In the genomic region with DNA sequence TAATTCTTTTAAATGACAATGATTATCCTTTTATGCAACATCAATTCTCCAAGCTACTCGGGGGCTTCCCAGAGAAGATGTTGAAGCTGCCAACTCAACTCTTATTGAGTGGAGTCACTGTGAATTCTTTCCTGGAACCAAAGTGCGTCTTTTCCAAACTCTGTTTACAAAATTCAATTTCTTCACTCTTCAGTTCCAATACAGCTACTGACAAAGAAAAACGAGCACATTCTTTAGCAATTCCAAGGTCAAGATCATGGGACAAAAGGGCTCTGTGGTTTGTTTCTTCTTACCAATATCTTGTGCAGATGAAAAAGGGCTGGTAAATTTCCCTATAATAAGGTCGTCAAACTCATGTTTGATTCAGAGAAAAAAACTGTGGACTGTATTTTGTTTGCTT, we compare ENCODE assay signal across 23 cellular contexts.
A peak's percentile ranks its signal among the peaks of the same experiment; 100 is the strongest.
DNase-seq lines count a peak whose midpoint lies in the region; ATAC-seq and TF ChIP-seq lines count a peak whose summit lies in the region.
"Had no signal": no experiment of that assay in that cellular context is flagged by ENCODE, and none has a peak within 500 bp of the region (broad histone marks: within the 10 kb centered on the region; RNA-seq: fewer than 3 reads in every experiment).

No MANE protein-coding gene starts in this region.

- WGBS in lung, 2 donors = 54 to 76% methylated on average over 4 of the region's 4 CpGs
- WGBS in trophoblast cell (ENCODE audit: extremely low coverage, insufficient coverage, insufficient read length) = no CpG with 5 or more reads among the region's 4 CpGs

- H3K27ac ChIP-seq in lung (ENCODE audit: low read depth in 1 of 2, low read length in 1 of 2) = peak overlapping the region in 1 of 2 donors; percentile 80
- H3K27ac ChIP-seq in stomach smooth muscle (ENCODE audit: low read length) = peak overlapping the region; percentile 12
- H3K27ac ChIP-seq in trophoblast cell (ENCODE audit: low read depth, low read length) = no peak overlapping the region
- H3K27ac ChIP-seq: prostate gland, uterus had no signal

- no peak overlapping the region for H3K4me2 ChIP-seq in trophoblast cell (ENCODE audit: low read length)
- H3K4me2 ChIP-seq: SK-N-SH had no signal

- ATAC-seq in lung (ENCODE audit: insufficient read depth, low FRiP score) = peak; percentile 58
- ATAC-seq: activated CD8-positive, alpha-beta memory T cell treated with anti-CD3 and anti-CD28 coated beads, Interleukin-2, amount 10 ng/mL, durations not matched to agents 7 days and 5 days; activated T-helper 17 cell treated with anti-CD3 and anti-CD28 coated beads, Interleukin-2, amount 50 U/mL, for 72 hours; natural killer cell treated with Interleukin-12 subunit alpha and Interleukin-12 subunit beta and Interleukin-15 and Interleukin-18, amount 100 ng/mL, for 72 hours; Panc1; stimulated activated effector memory CD8-positive, alpha-beta T cell treated with anti-CD3 and anti-CD28 coated beads, Interleukin-12 subunit alpha, Interleukin-12 subunit beta, amount 100 ng/mL, for 72 hours had no signal

- no peaks in the 10 kb centered on the region for H3K9me3 ChIP-seq in adipocyte (ENCODE audit: control insufficient read depth, low read length)
- no peaks in the 10 kb centered on the region for H3K9me3 ChIP-seq in lung (ENCODE audit: control insufficient read depth in 2 of 2, insufficient read depth in 1 of 2, low read length in 1 of 2)
- no peaks in the 10 kb centered on the region for H3K9me3 ChIP-seq in stomach smooth muscle (ENCODE audit: control insufficient read depth in 2 of 2, low read length in 2 of 2)
- no peaks in the 10 kb centered on the region for H3K9me3 ChIP-seq in trophoblast cell (ENCODE audit: insufficient read depth, low read depth, low read length)
- H3K9me3 ChIP-seq: prostate gland, SK-N-SH, uterus had no signal

- no peaks in the 10 kb centered on the region for H3K27me3 ChIP-seq in adipocyte (replicated peaks; ENCODE audit: control insufficient read depth, insufficient read depth, low read length)
- H3K27me3 ChIP-seq in lung (ENCODE audit: control insufficient read depth, insufficient read depth) = no peaks in the 10 kb centered on the region
- H3K27me3 ChIP-seq in stomach smooth muscle (ENCODE audit: control insufficient read depth in 1 of 2, insufficient read depth in 2 of 2, low read length in 2 of 2) = no peaks in the 10 kb centered on the region
- no peaks in the 10 kb centered on the region for H3K27me3 ChIP-seq in trophoblast cell (ENCODE audit: insufficient read depth, low read length)
- H3K27me3 ChIP-seq in H7 (ENCODE audit: control insufficient read depth, insufficient read depth, low read length) = no peaks in the 10 kb centered on the region
- H3K27me3 ChIP-seq: uterus had no signal

- no peak overlapping the region for H2BK120ac ChIP-seq in trophoblast cell (ENCODE audit: insufficient read depth, low read length, poor library complexity)

- H3K9ac ChIP-seq in adipocyte (ENCODE audit: low read length) (peak overlapping the region; percentile 39), stomach smooth muscle (ENCODE audit: low read length in 2 of 2) (no peak overlapping the region), trophoblast cell (ENCODE audit: low read length) (no peak overlapping the region)
- H3K9ac ChIP-seq: SK-N-SH had no signal

- H2BK12ac ChIP-seq in trophoblast cell (ENCODE audit: low read length) = no peak overlapping the region

- peak overlapping the region; percentile 21 for H3K4me3 ChIP-seq in adipocyte (ENCODE audit: low read length)
- H3K4me3 ChIP-seq in fibroblast of mammary gland (ENCODE audit: control insufficient read depth, low read depth, low read length) = no peak overlapping the region
- no peak overlapping the region for H3K4me3 ChIP-seq in lung
- peak overlapping the region in 1 of 2 donors; percentile 24 for H3K4me3 ChIP-seq in stomach smooth muscle (ENCODE audit: low read length in 2 of 2)
- H3K4me3 ChIP-seq in trophoblast cell (ENCODE audit: low read depth, low read length) = no peak overlapping the region
- no peak overlapping the region for H3K4me3 ChIP-seq in H7 (ENCODE audit: insufficient read depth, low read depth, low read length)
- H3K4me3 ChIP-seq: prostate gland, uterus had no signal

- H4K8ac ChIP-seq in trophoblast cell (ENCODE audit: low read depth, low read length) = no peak overlapping the region

- no peak overlapping the region for H2AK5ac ChIP-seq in trophoblast cell (ENCODE audit: low read length)

- no peak overlapping the region for H3K4ac ChIP-seq in trophoblast cell (ENCODE audit: low read depth, low read length)

- H3K23ac ChIP-seq in trophoblast cell (ENCODE audit: low read length) = no peak overlapping the region

- H3K14ac ChIP-seq in trophoblast cell (ENCODE audit: low read length) = no peak overlapping the region

- no peak overlapping the region for H3K18ac ChIP-seq in trophoblast cell (ENCODE audit: low read length)

- H3K4me1 ChIP-seq in adipocyte (ENCODE audit: control insufficient read depth, insufficient read depth, low read length) (peaks cover 35% of the 10 kb centered on the region), lung (ENCODE audit: control insufficient read depth in 2 of 2, insufficient read depth in 2 of 2, low read length in 2 of 2) (peaks cover 0 to 7% of the 10 kb centered on the region in 2 donors), stomach smooth muscle (ENCODE audit: control insufficient read depth, insufficient read depth, low read length) (no peaks in the 10 kb centered on the region), trophoblast cell (ENCODE audit: control insufficient read depth in 1 of 2, insufficient read depth in 2 of 2, low read length in 2 of 2) (no peaks in the 10 kb centered on the region)
- H3K4me1 ChIP-seq: prostate gland, uterus had no signal

- no peak overlapping the region for H2AFZ ChIP-seq in trophoblast cell (ENCODE audit: insufficient read depth, low read length, poor library complexity)

- no peaks in the 10 kb centered on the region for H3K79me2 ChIP-seq in trophoblast cell (ENCODE audit: control insufficient read depth, insufficient read depth, low read length, poor library complexity)

- peak; percentile 54 for DNase-seq in adipocyte (ENCODE audit: low read depth)
- peak; percentile 87 for DNase-seq in fibroblast of mammary gland (ENCODE audit: low read depth)
- DNase-seq in lung (ENCODE audit: low spot score) = no peak
- DNase-seq in trophoblast cell = no peak
- DNase-seq in NCI-H1436 (lab: John Stamatoyannopoulos, UW) = no peak
- DNase-seq in OCI-M2 (lab: John Stamatoyannopoulos, UW; ENCODE audit: unreplicated experiment) = no peak
- DNase-seq in H7 = no peak
- DNase-seq: activated CD4-positive, CD25-positive, alpha-beta regulatory T cell treated with anti-CD3 and anti-CD28 coated beads, Interleukin-2, amount 50 U/mL, for 72 hours; activated CD8-positive, alpha-beta memory T cell treated with anti-CD3 and anti-CD28 coated beads, Interleukin-2, amount 10 ng/mL, durations not matched to agents 7 days and 5 days; CD4-positive, alpha-beta memory T cell; DMS79 treated with DMSO at 0.1 percent for 48 hours; NCI-H1694; NCI-H2227 treated with DMSO at 0.1 percent for 48 hours; SK-N-SH; stimulated activated CD4-positive, alpha-beta T cell treated with anti-CD3 and anti-CD28 coated beads, Interleukin-15, amount 100 ng/mL, for 24 hours; T-helper 9 cell; uterus had no signal

- H2BK5ac ChIP-seq in trophoblast cell (ENCODE audit: low read depth, low read length, poor library complexity) = no peak overlapping the region

- TF ChIP-seq CTCF in fibroblast of mammary gland (conservative IDR thresholded peaks at IDR 0.05; ENCODE audit: control insufficient read depth, insufficient read depth, low read depth, low read length) (no peak), lung (IDR thresholded peaks at IDR 0.05; ENCODE audit: control extremely low read depth, extremely low read depth) (no peak)

- no peak overlapping the region for H4K12ac ChIP-seq in trophoblast cell (ENCODE audit: low read depth, low read length)

- H3K79me1 ChIP-seq in trophoblast cell (ENCODE audit: low read length) = no peaks in the 10 kb centered on the region

- H4K91ac ChIP-seq in trophoblast cell (ENCODE audit: low read depth, low read length) = no peak overlapping the region

- H3K36me3 ChIP-seq in adipocyte (ENCODE audit: control insufficient read depth, insufficient read depth, low read length, severe bottlenecking) (no peaks in the 10 kb centered on the region), lung (ENCODE audit: control insufficient read depth in 2 of 2, insufficient read depth in 2 of 2, low read length in 2 of 2) (no peaks in the 10 kb centered on the region), stomach smooth muscle (ENCODE audit: control insufficient read depth in 2 of 2, insufficient read depth in 2 of 2, low read length in 2 of 2) (no peaks in the 10 kb centered on the region), trophoblast cell (ENCODE audit: control insufficient read depth in 1 of 2, insufficient read depth in 2 of 2, low read length in 2 of 2) (no peaks in the 10 kb centered on the region), H7 (replicated peaks; ENCODE audit: control insufficient read depth, insufficient read depth, low read length) (no peaks in the 10 kb centered on the region)
- H3K36me3 ChIP-seq: prostate gland, uterus had no signal

Comparison
In these comparisons a context has a peak if more than half of its experiments do, and no peak if none do; other contexts are left out.
1. DNase-seq: peak in adipocyte (single experiment) and fibroblast of mammary gland (single experiment); none in lung (single experiment), trophoblast cell (0 of 2), NCI-H1436 (single experiment), OCI-M2 (single experiment) and H7 (single experiment).